Comparison of ENCODE assay signal across 8 cellular contexts in genomic region chr11:59106363-59107336, GRCh38. TPM values are rescaled to one million over a fixed set of nuclear protein-coding genes. Genes with fewer than 3 reads are reported as not detected.
DNase-seq lines count a peak whose midpoint lies in the region; ATAC-seq and TF ChIP-seq lines count a peak whose summit lies in the region.

Gene FAM111B, plus strand, starts transcription at chr11:59107237. Its CDS starts 2,389 bp downstream, at chr11:59109626.

- POLR2A ChIA-PET in CD4-positive, alpha-beta memory T cell (lab: Charles Lee; ENCODE audit: partially characterized antibody) = interaction anchor here (0.7 to 1.6 kb wide), 4 partner anchors 16 to 38 kb away, joined by 3 to 7 read pairs (median 3); partner anchors contain the start of gene FAM111A

- WGBS in mesendoderm (ENCODE audit: extremely low coverage, insufficient coverage, low lambda C conversion rate) = no CpG with 5 or more reads among the region's 64 CpGs

- DNase-seq in CD4-positive, alpha-beta memory T cell = peak; percentile 57 to 80 (median 62)
- DNase-seq in NCI-H748 treated with DMSO at 0.1 percent for 48 hours (lab: John Stamatoyannopoulos, UW) (peak; percentile 96), endothelial cell (ENCODE audit: low spot score) (peak; percentile 55), mesendoderm (peak; percentile 98)
- peak; percentile 11 to 12 for DNase-seq in activated CD8-positive, alpha-beta memory T cell treated with anti-CD3 and anti-CD28 coated beads for 4 hours (ENCODE audit: low read depth in 2 of 2)
- peak; percentile 48 to 59 for DNase-seq in stimulated activated CD8-positive, alpha-beta memory T cell treated with anti-CD3 and anti-CD28 coated beads, Interleukin-2, amount 100 ng/mL, for 48 hours (ENCODE audit: low read depth in 2 of 2)

- H3K4me3 Mint-ChIP-seq in CD4-positive, alpha-beta memory T cell = peak within 1 kb of the TSS; percentile 89 to 94 (median 92)
- H3K4me3 Mint-ChIP-seq in endothelial cell (ENCODE audit: unreplicated experiment) = peak within 1 kb of the TSS; percentile 73

- H3K27ac Mint-ChIP-seq in CD4-positive, alpha-beta memory T cell = peak within 1 kb of the TSS; percentile 63 to 94 (median 86)
- H3K27ac Mint-ChIP-seq in endothelial cell (ENCODE audit: unreplicated experiment) = peak within 1 kb of the TSS; percentile 9

- H3K79me2 ChIP-seq in mesendoderm (ENCODE audit: control insufficient read depth, insufficient read depth, low read length) = no peaks in the 10 kb centered on the region

- no peaks in the 10 kb centered on the region for H3K9me3 Mint-ChIP-seq in CD4-positive, alpha-beta memory T cell
- no peaks in the 10 kb centered on the region for H3K9me3 Mint-ChIP-seq in endothelial cell (ENCODE audit: unreplicated experiment)

- no peaks in the 10 kb centered on the region for H3K9me3 ChIP-seq in CD4-positive, alpha-beta memory T cell (ENCODE audit: control insufficient read depth in 1 of 2, low read length in 2 of 2)

- intact Hi-C loops in CD4-positive, alpha-beta memory T cell (cut with micrococcal nuclease) = loop anchor here (10.0 kb wide), 1 partner anchor 532 kb away; the partner anchor contains the start of genes LPXN and ZFP91

- H2BK5ac ChIP-seq in mesendoderm (ENCODE audit: low read length) = no peak within 1 kb of the TSS

- no peak for TF ChIP-seq CTCF in endothelial cell (IDR thresholded peaks at IDR 0.05; ENCODE audit: unreplicated experiment)

- H3K4me1 Mint-ChIP-seq in CD4-positive, alpha-beta memory T cell = peaks cover 27 to 41% (median 32%) of the 10 kb centered on the region in 4 donors
- peaks cover 7% of the 10 kb centered on the region for H3K4me1 Mint-ChIP-seq in endothelial cell (ENCODE audit: unreplicated experiment)

- H4K5ac ChIP-seq in mesendoderm (ENCODE audit: low read length) = no peak within 1 kb of the TSS

- H3K4ac ChIP-seq in mesendoderm (ENCODE audit: low read depth, low read length) = no peak within 1 kb of the TSS

- H3K4me2 ChIP-seq in mesendoderm (ENCODE audit: low read length) = peak within 1 kb of the TSS; percentile 67

- H3K4me1 ChIP-seq in CD4-positive, alpha-beta memory T cell (ENCODE audit: insufficient read depth, low read length) = peaks cover 19% of the 10 kb centered on the region
- peaks cover 3% of the 10 kb centered on the region for H3K4me1 ChIP-seq in mesendoderm (ENCODE audit: control insufficient read depth, low read depth, low read length)

- no peaks in the 10 kb centered on the region for H3K36me3 ChIP-seq in CD4-positive, alpha-beta memory T cell (ENCODE audit: insufficient read depth, low read length)
- H3K36me3 ChIP-seq in mesendoderm (ENCODE audit: control insufficient read depth, insufficient read depth, low read length) = no peaks in the 10 kb centered on the region

- no peaks in the 10 kb centered on the region for H3K27me3 Mint-ChIP-seq in CD4-positive, alpha-beta memory T cell
- peaks cover 5% of the 10 kb centered on the region for H3K27me3 Mint-ChIP-seq in endothelial cell (ENCODE audit: unreplicated experiment)

- H3K27ac ChIP-seq in CD4-positive, alpha-beta memory T cell (ENCODE audit: low read depth, low read length) = peak within 1 kb of the TSS; percentile 30
- H3K27ac ChIP-seq in mesendoderm (ENCODE audit: low read depth, low read length) = no peak within 1 kb of the TSS

- ATAC-seq in GM19397 (IDR thresholded peaks at IDR 0.05; ENCODE audit: unreplicated experiment) (peak; percentile 59), HG03521 (IDR thresholded peaks at IDR 0.05; ENCODE audit: unreplicated experiment) (peak; percentile 67)

- H4K8ac ChIP-seq in mesendoderm (ENCODE audit: low read depth, low read length) = no peak within 1 kb of the TSS

- CTCF ChIA-PET in CD4-positive, alpha-beta memory T cell (lab: Charles Lee; ENCODE audit: partially characterized antibody) = interaction anchor here (1.0 to 2.9 kb wide), 8 partner anchors 9 to 65 kb away, joined by 3 to 16 read pairs (median 8); partner anchors contain the start of gene DTX4

- no peak within 1 kb of the TSS for H2BK15ac ChIP-seq in mesendoderm (replicated peaks; ENCODE audit: low read depth)

- H3K9ac ChIP-seq in mesendoderm (ENCODE audit: low read length) = peak within 1 kb of the TSS; percentile 75

- no peak within 1 kb of the TSS for H2AK5ac ChIP-seq in mesendoderm (ENCODE audit: low read length)

- no peaks in the 10 kb centered on the region for H3K36me3 Mint-ChIP-seq in CD4-positive, alpha-beta memory T cell
- no peaks in the 10 kb centered on the region for H3K36me3 Mint-ChIP-seq in endothelial cell (ENCODE audit: low read depth, unreplicated experiment)

- H3K23ac ChIP-seq in mesendoderm (ENCODE audit: low read length) = no peak within 1 kb of the TSS

- H3K4me3 ChIP-seq in CD4-positive, alpha-beta memory T cell (ENCODE audit: low read length in 2 of 2) = peak within 1 kb of the TSS; percentile 36 to 70
- H3K4me3 ChIP-seq in mesendoderm (ENCODE audit: low read length) = peak within 1 kb of the TSS; percentile 52

- peak within 1 kb of the TSS; percentile 19 for H3K18ac ChIP-seq in mesendoderm (ENCODE audit: low read length)

- no peaks in the 10 kb centered on the region for H3K27me3 ChIP-seq in CD4-positive, alpha-beta memory T cell (ENCODE audit: insufficient read depth, low read length)
- no peaks in the 10 kb centered on the region for H3K27me3 ChIP-seq in mesendoderm (ENCODE audit: insufficient read depth, low read length, poor library complexity)

- H2BK120ac ChIP-seq in mesendoderm (ENCODE audit: low read depth, low read length) = no peak within 1 kb of the TSS

- peak within 1 kb of the TSS; percentile 85 for H3K56ac ChIP-seq in mesendoderm (ENCODE audit: low read length)

- H3K79me1 ChIP-seq in mesendoderm (ENCODE audit: low read length) = no peaks in the 10 kb centered on the region

RNA-seq across cellular contexts. Expression of gene FAM111B, which starts in this region (rescaled TPM):
- under 1 TPM; 0.23 to 0.53 TPM for total RNA-seq in CD4-positive, alpha-beta memory T cell
- polyA plus RNA-seq in CD4-positive, alpha-beta memory T cell = under 1 TPM; 0.33 to 0.44 TPM
- 3.4 TPM for total RNA-seq in endothelial cell (ENCODE audit: unreplicated experiment)
- polyA plus RNA-seq in mesendoderm (2013, experiment 1 of 2) = 25.7 TPM
- 26.4 TPM for polyA plus RNA-seq in mesendoderm (2013, experiment 2 of 2)

Comparison
In these comparisons a context has a peak if more than half of its experiments do, and no peak if none do; other contexts are left out.
1. Peak in DNase-seq, H3K4me3 ChIP-seq and H3K27ac ChIP-seq in CD4-positive, alpha-beta memory T cell; RNA of the gene not detected or under 1 TPM.
2. DNase-seq: peak in every context shown above with its lines; median percentile 98 in mesendoderm; 96 in NCI-H748 treated with DMSO at 0.1 percent for 48 hours; 62 in CD4-positive, alpha-beta memory T cell; 55 in endothelial cell; 54 in stimulated activated CD8-positive, alpha-beta memory T cell treated with anti-CD3 and anti-CD28 coated beads, Interleukin-2, amount 100 ng/mL, for 48 hours; 12 in activated CD8-positive, alpha-beta memory T cell treated with anti-CD3 and anti-CD28 coated beads for 4 hours.